In the genomic region with DNA sequence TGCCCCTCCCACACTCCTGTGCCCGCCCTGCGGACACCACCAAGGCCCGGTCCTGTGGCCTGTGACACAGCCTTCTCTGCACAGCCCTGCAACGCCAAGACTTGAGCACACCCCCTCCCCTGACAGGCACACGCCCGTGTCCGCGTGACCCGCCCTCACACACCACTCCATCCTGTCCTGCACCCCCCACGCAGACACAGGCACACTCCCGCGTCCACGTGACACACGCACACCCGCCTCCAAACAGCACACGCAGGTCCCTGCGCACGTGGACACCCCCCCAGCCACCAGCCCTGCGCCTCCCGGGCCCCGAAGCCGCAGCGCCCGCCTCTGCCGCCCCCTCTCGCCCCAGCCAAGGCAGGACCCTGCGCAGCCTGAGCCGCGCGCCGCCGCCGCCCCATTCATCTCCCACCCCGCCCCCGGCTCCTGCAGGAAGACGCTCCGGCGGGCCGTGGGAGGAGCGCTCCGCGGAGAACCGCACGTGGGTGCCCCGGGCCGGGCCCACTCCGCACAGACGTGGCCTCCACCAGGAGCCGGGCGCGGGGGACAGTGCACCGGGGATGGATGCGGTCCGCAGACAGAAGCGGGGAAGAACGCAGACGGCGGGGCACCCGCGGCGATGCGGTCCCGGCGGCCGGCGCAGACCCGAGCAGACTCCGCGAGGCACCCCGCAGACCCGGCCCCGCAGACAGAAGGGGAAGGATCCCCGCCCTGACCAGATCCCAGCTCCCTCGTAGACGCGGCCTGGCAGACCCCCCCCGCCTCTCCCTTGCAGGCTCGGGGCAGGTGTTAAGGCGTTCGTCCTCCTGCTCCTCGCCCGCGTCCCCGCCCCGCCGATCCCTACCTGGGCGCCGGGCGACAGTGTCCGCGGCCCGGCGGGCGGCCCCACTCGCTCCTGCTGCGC, we compare ENCODE assay signal across 1 cellular context.
TF ChIP-seq lines count a peak whose summit lies in the region.

No MANE protein-coding gene starts in this region.

TF ChIP-seq in HEK293, 187 proteins besides CTCF, POLR2A, EP300 and RAD21 (continued from another document and continues in another):
- TF ChIP-seq REST (tag by site-specific recombination; IDR thresholded peaks at IDR 0.05) (no peak), YY2 (tag by site-specific recombination; IDR thresholded peaks at IDR 0.05) (no peak), IKZF3 (tag by site-specific recombination; IDR thresholded peaks at IDR 0.05) (no peak), ZNF23 (tag by site-specific recombination; IDR thresholded peaks at IDR 0.05; ENCODE audit: borderline replicate concordance) (no peak), ZNF274 (IDR thresholded peaks at IDR 0.05; ENCODE audit: low read length) (no peak), ZNF274 (tag by site-specific recombination; IDR thresholded peaks at IDR 0.05; ENCODE audit: borderline replicate concordance) (no peak), ZNF174 (tag by site-specific recombination; IDR thresholded peaks at IDR 0.05) (no peak), ZBTB7A (tag by site-specific recombination; IDR thresholded peaks at IDR 0.05; ENCODE audit: low read depth) (peak; percentile 33; the same call in 1 of the 2 replicates), ZSCAN16 (tag by site-specific recombination; IDR thresholded peaks at IDR 0.05) (no peak), ZNF488 (tag by site-specific recombination; IDR thresholded peaks at IDR 0.05) (no peak), ZNF677 (tag by site-specific recombination; IDR thresholded peaks at IDR 0.05) (no peak), ZNF664 (tag by site-specific recombination; IDR thresholded peaks at IDR 0.05) (no peak), HOXA7 (CRISPR knock-in tag; IDR thresholded peaks at IDR 0.05; ENCODE audit: borderline replicate concordance) (no peak), KLF1 (tag by site-specific recombination; IDR thresholded peaks at IDR 0.05) (peak; percentile 98), ZNF555 (tag by site-specific recombination; conservative IDR thresholded peaks at IDR 0.05) (no peak), ZNF426 (tag by site-specific recombination; IDR thresholded peaks at IDR 0.05) (no peak), ZNF239 (tag by site-specific recombination; IDR thresholded peaks at IDR 0.05) (no peak), ZNF335 (tag by site-specific recombination; conservative IDR thresholded peaks at IDR 0.05) (peak; percentile 79), ZNF600 (tag by site-specific recombination; IDR thresholded peaks at IDR 0.05) (peak; percentile 69; the same call in 1 of the 2 replicates), ZNF184 (tag by site-specific recombination; IDR thresholded peaks at IDR 0.05) (no peak), ZNF37A (tag by site-specific recombination; IDR thresholded peaks at IDR 0.05) (no peak), ZNF423 (tag by site-specific recombination; IDR thresholded peaks at IDR 0.05) (0 out of 2 replicates have a peak, but pooled peaks have one; percentile 2), TRIM28 (IDR thresholded peaks at IDR 0.05; ENCODE audit: borderline replicate concordance, low read length) (no peak), ZFHX2 (tag by site-specific recombination; conservative IDR thresholded peaks at IDR 0.05) (peak; percentile 100), ZNF768 (tag by site-specific recombination; IDR thresholded peaks at IDR 0.05) (no peak; the same call in 1 of the 2 replicates), ZNF211 (tag by site-specific recombination; IDR thresholded peaks at IDR 0.05; ENCODE audit: low read depth) (no peak), ZNF354C (tag by site-specific recombination; IDR thresholded peaks at IDR 0.05; ENCODE audit: borderline replicate concordance, low read depth) (no peak), ZNF19 (tag by site-specific recombination; IDR thresholded peaks at IDR 0.05; ENCODE audit: low read depth) (no peak), ZNF521 (tag by site-specific recombination; IDR thresholded peaks at IDR 0.05) (no peak), ZNF10 (tag by site-specific recombination; IDR thresholded peaks at IDR 0.05) (no peak), BCL6B (tag by site-specific recombination; IDR thresholded peaks at IDR 0.05) (no peak), ZNF48 (tag by site-specific recombination; IDR thresholded peaks at IDR 0.05) (no peak), ZBTB21 (tag by site-specific recombination; IDR thresholded peaks at IDR 0.05) (no peak), ZNF248 (tag by site-specific recombination; IDR thresholded peaks at IDR 0.05) (no peak), GLIS1 (tag by site-specific recombination; IDR thresholded peaks at IDR 0.05) (peak; percentile 99), ZNF530 (tag by site-specific recombination; IDR thresholded peaks at IDR 0.05; ENCODE audit: low read depth) (no peak), ZNF561 (tag by site-specific recombination; IDR thresholded peaks at IDR 0.05; ENCODE audit: borderline replicate concordance) (no peak)
- TF ChIP-seq, protein P1, sequence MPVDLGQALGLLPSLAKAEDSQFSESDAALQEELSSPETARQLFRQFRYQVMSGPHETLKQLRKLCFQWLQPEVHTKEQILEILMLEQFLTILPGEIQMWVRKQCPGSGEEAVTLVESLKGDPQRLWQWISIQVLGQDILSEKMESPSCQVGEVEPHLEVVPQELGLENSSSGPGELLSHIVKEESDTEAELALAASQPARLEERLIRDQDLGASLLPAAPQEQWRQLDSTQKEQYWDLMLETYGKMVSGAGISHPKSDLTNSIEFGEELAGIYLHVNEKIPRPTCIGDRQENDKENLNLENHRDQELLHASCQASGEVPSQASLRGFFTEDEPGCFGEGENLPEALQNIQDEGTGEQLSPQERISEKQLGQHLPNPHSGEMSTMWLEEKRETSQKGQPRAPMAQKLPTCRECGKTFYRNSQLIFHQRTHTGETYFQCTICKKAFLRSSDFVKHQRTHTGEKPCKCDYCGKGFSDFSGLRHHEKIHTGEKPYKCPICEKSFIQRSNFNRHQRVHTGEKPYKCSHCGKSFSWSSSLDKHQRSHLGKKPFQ (tag by site-specific recombination; IDR thresholded peaks at IDR 0.05): no peak
- TF ChIP-seq, protein P2, sequence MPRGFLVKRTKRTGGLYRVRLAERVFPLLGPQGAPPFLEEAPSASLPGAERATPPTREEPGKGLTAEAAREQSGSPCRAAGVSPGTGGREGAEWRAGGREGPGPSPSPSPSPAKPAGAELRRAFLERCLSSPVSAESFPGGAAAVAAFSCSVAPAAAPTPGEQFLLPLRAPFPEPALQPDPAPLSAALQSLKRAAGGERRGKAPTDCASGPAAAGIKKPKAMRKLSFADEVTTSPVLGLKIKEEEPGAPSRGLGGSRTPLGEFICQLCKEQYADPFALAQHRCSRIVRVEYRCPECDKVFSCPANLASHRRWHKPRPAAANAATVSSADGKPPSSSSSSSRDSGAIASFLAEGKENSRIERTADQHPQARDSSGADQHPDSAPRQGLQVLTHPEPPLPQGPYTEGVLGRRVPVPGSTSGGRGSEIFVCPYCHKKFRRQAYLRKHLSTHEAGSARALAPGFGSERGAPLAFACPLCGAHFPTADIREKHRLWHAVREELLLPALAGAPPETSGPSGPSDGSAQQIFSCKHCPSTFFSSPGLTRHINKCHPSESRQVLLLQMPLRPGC (tag by site-specific recombination; IDR thresholded peaks at IDR 0.05): peak; percentile 67; the same call in 1 of the 2 replicates
- TF ChIP-seq, protein P3, sequence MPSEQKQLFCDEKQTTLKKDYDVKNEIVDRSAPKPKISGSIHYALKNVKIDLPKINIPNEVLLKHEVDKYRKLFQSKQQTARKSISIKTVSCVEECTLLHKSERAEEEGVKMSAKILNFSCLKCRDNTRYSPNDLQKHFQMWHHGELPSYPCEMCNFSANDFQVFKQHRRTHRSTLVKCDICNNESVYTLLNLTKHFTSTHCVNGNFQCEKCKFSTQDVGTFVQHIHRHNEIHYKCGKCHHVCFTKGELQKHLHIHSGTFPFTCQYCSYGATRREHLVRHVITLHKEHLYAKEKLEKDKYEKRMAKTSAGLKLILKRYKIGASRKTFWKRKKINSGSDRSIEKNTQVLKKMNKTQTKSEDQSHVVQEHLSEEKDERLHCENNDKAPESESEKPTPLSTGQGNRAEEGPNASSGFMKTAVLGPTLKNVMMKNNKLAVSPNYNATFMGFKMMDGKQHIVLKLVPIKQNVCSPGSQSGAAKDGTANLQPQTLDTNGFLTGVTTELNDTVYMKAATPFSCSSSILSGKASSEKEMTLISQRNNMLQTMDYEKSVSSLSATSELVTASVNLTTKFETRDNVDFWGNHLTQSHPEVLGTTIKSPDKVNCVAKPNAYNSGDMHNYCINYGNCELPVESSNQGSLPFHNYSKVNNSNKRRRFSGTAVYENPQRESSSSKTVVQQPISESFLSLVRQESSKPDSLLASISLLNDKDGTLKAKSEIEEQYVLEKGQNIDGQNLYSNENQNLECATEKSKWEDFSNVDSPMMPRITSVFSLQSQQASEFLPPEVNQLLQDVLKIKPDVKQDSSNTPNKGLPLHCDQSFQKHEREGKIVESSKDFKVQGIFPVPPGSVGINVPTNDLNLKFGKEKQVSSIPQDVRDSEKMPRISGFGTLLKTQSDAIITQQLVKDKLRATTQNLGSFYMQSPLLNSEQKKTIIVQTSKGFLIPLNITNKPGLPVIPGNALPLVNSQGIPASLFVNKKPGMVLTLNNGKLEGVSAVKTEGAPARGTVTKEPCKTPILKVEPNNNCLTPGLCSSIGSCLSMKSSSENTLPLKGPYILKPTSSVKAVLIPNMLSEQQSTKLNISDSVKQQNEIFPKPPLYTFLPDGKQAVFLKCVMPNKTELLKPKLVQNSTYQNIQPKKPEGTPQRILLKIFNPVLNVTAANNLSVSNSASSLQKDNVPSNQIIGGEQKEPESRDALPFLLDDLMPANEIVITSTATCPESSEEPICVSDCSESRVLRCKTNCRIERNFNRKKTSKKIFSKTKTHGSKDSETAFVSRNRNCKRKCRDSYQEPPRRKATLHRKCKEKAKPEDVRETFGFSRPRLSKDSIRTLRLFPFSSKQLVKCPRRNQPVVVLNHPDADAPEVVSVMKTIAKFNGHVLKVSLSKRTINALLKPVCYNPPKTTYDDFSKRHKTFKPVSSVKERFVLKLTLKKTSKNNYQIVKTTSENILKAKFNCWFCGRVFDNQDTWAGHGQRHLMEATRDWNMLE (tag by site-specific recombination; conservative IDR thresholded peaks at IDR 0.05; ENCODE audit: low read depth): no peak
- TF ChIP-seq, protein P4, sequence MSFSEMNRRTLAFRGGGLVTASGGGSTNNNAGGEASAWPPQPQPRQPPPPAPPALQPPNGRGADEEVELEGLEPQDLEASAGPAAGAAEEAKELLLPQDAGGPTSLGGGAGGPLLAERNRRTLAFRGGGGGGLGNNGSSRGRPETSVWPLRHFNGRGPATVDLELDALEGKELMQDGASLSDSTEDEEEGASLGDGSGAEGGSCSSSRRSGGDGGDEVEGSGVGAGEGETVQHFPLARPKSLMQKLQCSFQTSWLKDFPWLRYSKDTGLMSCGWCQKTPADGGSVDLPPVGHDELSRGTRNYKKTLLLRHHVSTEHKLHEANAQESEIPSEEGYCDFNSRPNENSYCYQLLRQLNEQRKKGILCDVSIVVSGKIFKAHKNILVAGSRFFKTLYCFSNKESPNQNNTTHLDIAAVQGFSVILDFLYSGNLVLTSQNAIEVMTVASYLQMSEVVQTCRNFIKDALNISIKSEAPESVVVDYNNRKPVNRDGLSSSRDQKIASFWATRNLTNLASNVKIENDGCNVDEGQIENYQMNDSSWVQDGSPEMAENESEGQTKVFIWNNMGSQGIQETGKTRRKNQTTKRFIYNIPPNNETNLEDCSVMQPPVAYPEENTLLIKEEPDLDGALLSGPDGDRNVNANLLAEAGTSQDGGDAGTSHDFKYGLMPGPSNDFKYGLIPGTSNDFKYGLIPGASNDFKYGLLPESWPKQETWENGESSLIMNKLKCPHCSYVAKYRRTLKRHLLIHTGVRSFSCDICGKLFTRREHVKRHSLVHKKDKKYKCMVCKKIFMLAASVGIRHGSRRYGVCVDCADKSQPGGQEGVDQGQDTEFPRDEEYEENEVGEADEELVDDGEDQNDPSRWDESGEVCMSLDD (tag by site-specific recombination; IDR thresholded peaks at IDR 0.05): peak; percentile 61; the same call in 1 of the 2 replicates
